ENCODE assay signal across 9 cellular contexts in genomic region chr1:236103646-236104218, GRCh38. TPM values are rescaled to one million over a fixed set of nuclear protein-coding genes. Genes with fewer than 3 reads are reported as not detected.
DNase-seq lines count a peak whose midpoint lies in the region; ATAC-seq and TF ChIP-seq lines count a peak whose summit lies in the region.
"Had no signal": no experiment of that assay in that cellular context is flagged by ENCODE, and none has a peak within 500 bp of the region (broad histone marks: within the 10 kb centered on the region; RNA-seq: fewer than 3 reads in every experiment).

No MANE protein-coding gene starts in this region.

- H2AFZ ChIP-seq in IMR-90 (replicated peaks; ENCODE audit: low read length, poor library complexity): peak overlapping the region; percentile 17
- H2AFZ ChIP-seq in trophoblast cell (ENCODE audit: insufficient read depth, low read length, poor library complexity): no peak overlapping the region

- 79% methylated on average over 4 of the region's 13 CpGs; no CpG with 5 or more reads in 1 of the 2 experiments for WGBS in IMR-90 (ENCODE audit: extremely low coverage in 2 of 2, insufficient read length in 1 of 2), 2 experiments
- WGBS in trophoblast cell (ENCODE audit: extremely low coverage, insufficient coverage, insufficient read length): no CpG with 5 or more reads among the region's 13 CpGs

- no peak overlapping the region for H2BK12ac ChIP-seq in trophoblast cell (ENCODE audit: low read length)

- no peak overlapping the region for H3K4ac ChIP-seq in IMR-90 (ENCODE audit: low read depth, low read length)
- H3K4ac ChIP-seq in trophoblast cell (ENCODE audit: low read depth, low read length): no peak overlapping the region

- H3K4me1 ChIP-seq in IMR-90 (ENCODE audit: control insufficient read depth, insufficient read depth, low read length) (peaks cover 2% of the 10 kb centered on the region; the same call in 1 of the 2 replicates), trophoblast cell (ENCODE audit: control insufficient read depth in 1 of 2, insufficient read depth in 2 of 2, low read length in 2 of 2) (no peaks in the 10 kb centered on the region)
- H3K4me1 ChIP-seq: BLaER1 had no signal

- CTCF ChIA-PET in IMR-90 (lab: Yijun Ruan, JAX): interaction anchor here (1.2 kb wide), 1 partner anchor 46 kb away, joined by 3 read pairs; no protein-coding TSS in a partner anchor

- H2BK120ac ChIP-seq in IMR-90 (ENCODE audit: low read depth, low read length) (no peak overlapping the region), trophoblast cell (ENCODE audit: insufficient read depth, low read length, poor library complexity) (no peak overlapping the region)

- no peaks in the 10 kb centered on the region for H3K79me2 ChIP-seq in trophoblast cell (ENCODE audit: control insufficient read depth, insufficient read depth, low read length, poor library complexity)

- TF ChIP-seq RAD21 in IMR-90 (IDR thresholded peaks at IDR 0.05; ENCODE audit: low read length): peak; percentile 91

- H2BK20ac ChIP-seq in IMR-90 (ENCODE audit: low read depth, low read length): no peak overlapping the region

- H2BK15ac ChIP-seq in IMR-90 (ENCODE audit: low read depth, low read length): no peak overlapping the region

- ATAC-seq in IMR-90 (ENCODE audit: low read depth) (peak; percentile 79), GM18909 (IDR thresholded peaks at IDR 0.05; ENCODE audit: poor library complexity, unreplicated experiment) (no peak)

- H3K4me2 ChIP-seq in IMR-90 (ENCODE audit: low read depth, low read length) (no peak overlapping the region), trophoblast cell (ENCODE audit: low read length) (no peak overlapping the region)
- H3K4me2 ChIP-seq: BLaER1 had no signal

- H3K23ac ChIP-seq in IMR-90 (ENCODE audit: low read depth, low read length): no peak overlapping the region
- no peak overlapping the region for H3K23ac ChIP-seq in trophoblast cell (ENCODE audit: low read length)

- no peaks in the 10 kb centered on the region for H3K36me3 ChIP-seq in IMR-90 (ENCODE audit: control insufficient read depth, insufficient read depth, low read length)
- H3K36me3 ChIP-seq in trophoblast cell (ENCODE audit: control insufficient read depth in 1 of 2, insufficient read depth in 2 of 2, low read length in 2 of 2): no peaks in the 10 kb centered on the region
- H3K36me3 ChIP-seq: BLaER1 had no signal

- H3K18ac ChIP-seq in IMR-90 (ENCODE audit: low read depth, low read length) (no peak overlapping the region), trophoblast cell (ENCODE audit: low read length) (no peak overlapping the region)

- H2AK5ac ChIP-seq in IMR-90 (ENCODE audit: low read depth, low read length) (no peak overlapping the region), trophoblast cell (ENCODE audit: low read length) (no peak overlapping the region)

- no TSS peak for BruUV-seq in IMR-90 (replicated peaks; lab: Mats Ljungman, UMichigan)

- H3K79me1 ChIP-seq in IMR-90 (ENCODE audit: low read depth in 1 of 2, low read length in 2 of 2): no peaks in the 10 kb centered on the region
- H3K79me1 ChIP-seq in trophoblast cell (ENCODE audit: low read length): no peaks in the 10 kb centered on the region

- POLR2A ChIA-PET in IMR-90 (lab: Charles Lee; ENCODE audit: unreplicated experiment): no interaction called here

- H2BK5ac ChIP-seq in IMR-90 (ENCODE audit: low read depth, low read length, poor library complexity, severe bottlenecking) (no peak overlapping the region), trophoblast cell (ENCODE audit: low read depth, low read length, poor library complexity) (no peak overlapping the region)

- H3K27ac ChIP-seq in IMR-90 (ENCODE audit: insufficient read depth, low read length) (no peak overlapping the region), trophoblast cell (ENCODE audit: low read depth, low read length) (no peak overlapping the region)
- H3K27ac ChIP-seq: BLaER1 had no signal

- peaks cover 7% of the 10 kb centered on the region for H3K27me3 ChIP-seq in IMR-90 (ENCODE audit: control insufficient read depth, insufficient read depth, low read length)
- no peaks in the 10 kb centered on the region for H3K27me3 ChIP-seq in trophoblast cell (ENCODE audit: insufficient read depth, low read length)
- H3K27me3 ChIP-seq: BLaER1 had no signal

- H3K14ac ChIP-seq in IMR-90 (replicated peaks; ENCODE audit: low read depth, low read length): no peak overlapping the region
- no peak overlapping the region for H3K14ac ChIP-seq in trophoblast cell (ENCODE audit: low read length)

- H4K91ac ChIP-seq in IMR-90 (ENCODE audit: insufficient read depth, low read depth, low read length) (no peak overlapping the region), trophoblast cell (ENCODE audit: low read depth, low read length) (no peak overlapping the region)

- H3K56ac ChIP-seq in IMR-90 (ENCODE audit: extremely low read depth, insufficient read depth, low read length): no peak overlapping the region

- peak; percentile 88 for TF ChIP-seq CTCF in IMR-90 (conservative IDR thresholded peaks at IDR 0.05; ENCODE audit: low read depth, low read length)

- no peak overlapping the region for H3K4me3 ChIP-seq in IMR-90 (ENCODE audit: insufficient read depth, low read depth, low read length)
- H3K4me3 ChIP-seq in trophoblast cell (ENCODE audit: low read depth, low read length): no peak overlapping the region
- H3K4me3 ChIP-seq: BLaER1 had no signal

- TF ChIP-seq POLR2A in IMR-90 (IDR thresholded peaks at IDR 0.05; ENCODE audit: low read depth, low read length): no peak

- peak overlapping the region; percentile 33 for H2AK9ac ChIP-seq in IMR-90 (replicated peaks; ENCODE audit: low read depth, low read length, poor library complexity)

- intact Hi-C loops in IMR-90 (cut with micrococcal nuclease): loop anchor here (1.0 to 10.0 kb wide), 3 partner anchors 765 to 1704 kb away; no protein-coding TSS in a partner anchor

- no peak overlapping the region for H4K8ac ChIP-seq in IMR-90 (ENCODE audit: low read depth in 2 of 2, low read length in 2 of 2)
- H4K8ac ChIP-seq in trophoblast cell (ENCODE audit: low read depth, low read length): no peak overlapping the region

- H3K9ac ChIP-seq in IMR-90 (ENCODE audit: low read depth, low read length): no peak overlapping the region
- H3K9ac ChIP-seq in trophoblast cell (ENCODE audit: low read length): no peak overlapping the region
- H3K9ac ChIP-seq: BLaER1 had no signal

- in situ Hi-C loops in IMR-90 (cut with MboI; ENCODE audit: low sequenced_read_pairs): loop anchor here (10.0 to 25.0 kb wide), 2 partner anchors 1284 to 1461 kb away; no protein-coding TSS in a partner anchor

- DNase-seq in DMS 273 (lab: John Stamatoyannopoulos, UW; ENCODE audit: unreplicated experiment): peak; percentile 80
- DNase-seq in DMS 273 treated with DMSO at 0.1 percent for 48 hours (lab: John Stamatoyannopoulos, UW): no peak
- peak; percentile 57 for DNase-seq in IMR-90
- DNase-seq in RPMI7951 (ENCODE audit: low read depth): peak; percentile 44
- DNase-seq in activated effector memory CD4-positive, alpha-beta T cell treated with Interleukin-2 at 50 U/mL for 16 hours: peak; percentile 29
- DNase-seq in foreskin melanocyte: peak; percentile 55
- DNase-seq in trophoblast cell: peak; percentile 32 to 90

- H3K9me3 ChIP-seq in IMR-90 (ENCODE audit: control insufficient read depth, insufficient read depth, low read length): no peaks in the 10 kb centered on the region
- no peaks in the 10 kb centered on the region for H3K9me3 ChIP-seq in trophoblast cell (ENCODE audit: insufficient read depth, low read depth, low read length)
- H3K9me3 ChIP-seq: BLaER1 had no signal

- no peak overlapping the region for H4K5ac ChIP-seq in IMR-90 (ENCODE audit: low read depth, low read length)

- H4K20me1 ChIP-seq in IMR-90 (ENCODE audit: insufficient read depth, low read length): no peaks in the 10 kb centered on the region
- H4K20me1 ChIP-seq: BLaER1 had no signal

- H4K12ac ChIP-seq in trophoblast cell (ENCODE audit: low read depth, low read length): no peak overlapping the region

- H3K9me1 ChIP-seq in IMR-90 (ENCODE audit: insufficient read depth, low read length): no peaks in the 10 kb centered on the region

- dilution Hi-C loops in IMR-90 (cut with HindIII; ENCODE audit: low sequenced_read_pairs, unreplicated experiment): no loop called here

TF ChIP-seq in IMR-90, 13 proteins besides CTCF, POLR2A, EP300 and RAD21:
- TF ChIP-seq, protein P1, sequence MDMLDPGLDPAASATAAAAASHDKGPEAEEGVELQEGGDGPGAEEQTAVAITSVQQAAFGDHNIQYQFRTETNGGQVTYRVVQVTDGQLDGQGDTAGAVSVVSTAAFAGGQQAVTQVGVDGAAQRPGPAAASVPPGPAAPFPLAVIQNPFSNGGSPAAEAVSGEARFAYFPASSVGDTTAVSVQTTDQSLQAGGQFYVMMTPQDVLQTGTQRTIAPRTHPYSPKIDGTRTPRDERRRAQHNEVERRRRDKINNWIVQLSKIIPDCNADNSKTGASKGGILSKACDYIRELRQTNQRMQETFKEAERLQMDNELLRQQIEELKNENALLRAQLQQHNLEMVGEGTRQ (IDR thresholded peaks at IDR 0.05; ENCODE audit: low read depth, low read length): no peak
- TF ChIP-seq FOS (IDR thresholded peaks at IDR 0.05; ENCODE audit: low read depth, low read length): no peak
- TF ChIP-seq MXI1 (IDR thresholded peaks at IDR 0.05; ENCODE audit: borderline replicate concordance, low read depth, low read length): no peak
- TF ChIP-seq, protein P2, sequence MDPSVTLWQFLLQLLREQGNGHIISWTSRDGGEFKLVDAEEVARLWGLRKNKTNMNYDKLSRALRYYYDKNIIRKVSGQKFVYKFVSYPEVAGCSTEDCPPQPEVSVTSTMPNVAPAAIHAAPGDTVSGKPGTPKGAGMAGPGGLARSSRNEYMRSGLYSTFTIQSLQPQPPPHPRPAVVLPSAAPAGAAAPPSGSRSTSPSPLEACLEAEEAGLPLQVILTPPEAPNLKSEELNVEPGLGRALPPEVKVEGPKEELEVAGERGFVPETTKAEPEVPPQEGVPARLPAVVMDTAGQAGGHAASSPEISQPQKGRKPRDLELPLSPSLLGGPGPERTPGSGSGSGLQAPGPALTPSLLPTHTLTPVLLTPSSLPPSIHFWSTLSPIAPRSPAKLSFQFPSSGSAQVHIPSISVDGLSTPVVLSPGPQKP (IDR thresholded peaks at IDR 0.05; ENCODE audit: borderline replicate concordance, low read depth, low read length): no peak
- peak; percentile 80 for TF ChIP-seq SMC3 (IDR thresholded peaks at IDR 0.05; ENCODE audit: low read depth, low read length)

RNA-seq across cellular contexts. Expression of gene GPR137B, which starts 38.6 kb away (rescaled TPM):
- 4.5 and 5.3 TPM in 2 replicates for total RNA-seq in IMR-90 (2012; rRNA removed)
- 9.9 and 12.3 TPM in 2 replicates for polyA plus RNA-seq in IMR-90 (2012; rRNA removed)
- 4.5 and 11.9 TPM in 2 replicates for polyA plus RNA-seq in IMR-90 (2012; cell fraction: cytosol; rRNA removed)
- 5.0 and 5.8 TPM in 2 replicates for polyA plus RNA-seq in IMR-90 (2012; cell fraction: nucleus; rRNA removed; ENCODE audit: low replicate concordance)
- total RNA-seq in RPMI7951 (2014; rRNA removed; shearing (Covaris generic)): 6.6 and 8.2 TPM in 2 replicates
- 7.9 and 8.0 TPM in 2 replicates for polyA plus RNA-seq in trophoblast cell (2013)

RNA-seq across cellular contexts. Expression of gene NID1, which starts 38.8 kb away (rescaled TPM):
- 21.9 and 23.9 TPM in 2 replicates for total RNA-seq in IMR-90 (2012; rRNA removed)
- 80.8 and 83.3 TPM in 2 replicates for polyA plus RNA-seq in IMR-90 (2012; rRNA removed)
- 47.5 and 63.2 TPM in 2 replicates for polyA plus RNA-seq in IMR-90 (2012; cell fraction: cytosol; rRNA removed)
- 33.2 and 41.3 TPM in 2 replicates for polyA plus RNA-seq in IMR-90 (2012; cell fraction: nucleus; rRNA removed; ENCODE audit: low replicate concordance)
- 50.9 and 60.2 TPM in 2 replicates for total RNA-seq in RPMI7951 (2014; rRNA removed; shearing (Covaris generic))
- 19.5 and 21.5 TPM in 2 replicates for polyA plus RNA-seq in trophoblast cell (2013)
